9 cellular contexts compared by ENCODE assay signal in the genomic region with DNA sequence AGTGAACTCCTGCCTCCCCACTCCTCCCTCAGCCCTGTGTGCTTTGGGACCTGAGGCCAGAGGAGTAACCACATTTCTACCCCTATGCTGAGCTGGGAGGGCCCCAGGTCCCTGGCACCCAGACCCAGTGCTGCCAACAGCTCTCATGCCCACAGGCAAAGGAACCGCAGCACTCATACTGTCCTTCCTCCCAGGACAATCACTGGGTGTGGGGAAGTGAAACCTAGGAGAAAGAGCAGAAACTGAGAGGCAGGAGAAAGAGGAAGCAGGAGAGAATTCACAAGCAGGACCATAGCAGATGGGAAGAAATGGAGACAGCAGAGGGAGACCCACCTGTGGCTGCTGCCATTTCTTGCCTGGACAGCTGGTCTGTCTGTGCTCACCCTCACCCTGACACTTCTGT. TPM values are rescaled to one million over a fixed set of nuclear protein-coding genes. Genes with fewer than 3 reads are reported as not detected.
DNase-seq lines count a peak whose midpoint lies in the region; ATAC-seq lines count a peak whose summit lies in the region.
"Had no signal": no experiment of that assay in that cellular context is flagged by ENCODE, and none has a peak within 500 bp of the region (broad histone marks: within the 10 kb centered on the region; RNA-seq: fewer than 3 reads in every experiment).

No MANE protein-coding gene starts in this region.

- DNase-seq in CD4-positive, CD25-positive, alpha-beta regulatory T cell, result no peak
- DNase-seq in Kasumi-1 (lab: John Stamatoyannopoulos, UW) (peak; percentile 54 to 62), inferior parietal cortex (ENCODE audit: extremely low spot score) (no peak), NCI-H1436 (lab: John Stamatoyannopoulos, UW) (no peak), NCI-H526 (lab: John Stamatoyannopoulos, UW) (no peak)
- DNase-seq in activated naive CD8-positive, alpha-beta T cell treated with anti-CD3 and anti-CD28 coated beads, Interleukin-2, amount 50 U/mL, for 24 hours, result no peak
- DNase-seq: NCI-H524 had no signal

- peak overlapping the region; percentile 79 to 88 (median 88) for H3K4me3 Mint-ChIP-seq in CD4-positive, CD25-positive, alpha-beta regulatory T cell
- H3K4me3 Mint-ChIP-seq in activated naive CD8-positive, alpha-beta T cell treated with anti-CD3 and anti-CD28 coated beads, Interleukin-2, amount 50 U/mL, for 24 hours, result peak overlapping the region; percentile 75

- H3K27ac Mint-ChIP-seq in CD4-positive, CD25-positive, alpha-beta regulatory T cell, result peak overlapping the region; percentile 69 to 96 (median 96)
- peak overlapping the region; percentile 96 for H3K27ac Mint-ChIP-seq in activated naive CD8-positive, alpha-beta T cell treated with anti-CD3 and anti-CD28 coated beads, Interleukin-2, amount 50 U/mL, for 24 hours

- H3K9me3 Mint-ChIP-seq in CD4-positive, CD25-positive, alpha-beta regulatory T cell, result peaks cover 0 to 2% (median 0%) of the 10 kb centered on the region in 7 donors
- no peaks in the 10 kb centered on the region for H3K9me3 Mint-ChIP-seq in activated naive CD8-positive, alpha-beta T cell treated with anti-CD3 and anti-CD28 coated beads, Interleukin-2, amount 50 U/mL, for 24 hours

- ATAC-seq in CD4-positive, CD25-positive, alpha-beta regulatory T cell (ENCODE audit: low read depth in 2 of 2), result no peak
- ATAC-seq in activated naive CD8-positive, alpha-beta T cell treated with anti-CD3 and anti-CD28 coated beads, Interleukin-2, amount 50 U/mL, for 24 hours, result no peak
- ATAC-seq in GM21447 (IDR thresholded peaks at IDR 0.05; ENCODE audit: unreplicated experiment), result no peak

- H3K4me1 Mint-ChIP-seq in CD4-positive, CD25-positive, alpha-beta regulatory T cell, result peaks cover 19 to 68% (median 43%) of the 10 kb centered on the region in 4 donors
- H3K4me1 Mint-ChIP-seq in activated naive CD8-positive, alpha-beta T cell treated with anti-CD3 and anti-CD28 coated beads, Interleukin-2, amount 50 U/mL, for 24 hours, result peaks cover 68% of the 10 kb centered on the region

- peaks cover 4% of the 10 kb centered on the region for H3K27me3 Mint-ChIP-seq in CD4-positive, CD25-positive, alpha-beta regulatory T cell
- H3K27me3 Mint-ChIP-seq in activated naive CD8-positive, alpha-beta T cell treated with anti-CD3 and anti-CD28 coated beads, Interleukin-2, amount 50 U/mL, for 24 hours, result no peaks in the 10 kb centered on the region

- H3K9me3 ChIP-seq in CD4-positive, CD25-positive, alpha-beta regulatory T cell (ENCODE audit: control insufficient read depth in 2 of 2, low read length in 2 of 2), result no peaks in the 10 kb centered on the region
- no peaks in the 10 kb centered on the region for H3K9me3 ChIP-seq in mucosa of stomach (ENCODE audit: control insufficient read depth, low read length)

- peak overlapping the region; percentile 85 for H3K27ac ChIP-seq in CD4-positive, CD25-positive, alpha-beta regulatory T cell (ENCODE audit: insufficient read depth, low read length, poor library complexity, severe bottlenecking)

- H3K4me1 ChIP-seq in CD4-positive, CD25-positive, alpha-beta regulatory T cell (ENCODE audit: control insufficient read depth, insufficient read depth, low read length, poor library complexity, severe bottlenecking), result peaks cover 54% of the 10 kb centered on the region
- H3K4me1 ChIP-seq in mucosa of stomach (ENCODE audit: control insufficient read depth, insufficient read depth, low read length), result peaks cover 60% of the 10 kb centered on the region

- H3K27me3 ChIP-seq in CD4-positive, CD25-positive, alpha-beta regulatory T cell (ENCODE audit: control insufficient read depth, insufficient read depth, low read length), result no peaks in the 10 kb centered on the region
- peaks cover 9% of the 10 kb centered on the region for H3K27me3 ChIP-seq in mucosa of stomach (ENCODE audit: control insufficient read depth, insufficient read depth, low read length)

- H3K36me3 ChIP-seq in CD4-positive, CD25-positive, alpha-beta regulatory T cell (ENCODE audit: control insufficient read depth, insufficient read depth, low read length), result peaks cover 39% of the 10 kb centered on the region
- H3K36me3 ChIP-seq in mucosa of stomach (ENCODE audit: control insufficient read depth, insufficient read depth, low read length), result no peaks in the 10 kb centered on the region

- no peak overlapping the region for H3K9ac ChIP-seq in mucosa of stomach (ENCODE audit: low read length)

- H3K36me3 Mint-ChIP-seq in CD4-positive, CD25-positive, alpha-beta regulatory T cell, result peaks cover 25% of the 10 kb centered on the region
- peaks cover 49% of the 10 kb centered on the region for H3K36me3 Mint-ChIP-seq in activated naive CD8-positive, alpha-beta T cell treated with anti-CD3 and anti-CD28 coated beads, Interleukin-2, amount 50 U/mL, for 24 hours (ENCODE audit: low read depth)

- peak overlapping the region; percentile 68 for H3K4me3 ChIP-seq in CD4-positive, CD25-positive, alpha-beta regulatory T cell (ENCODE audit: low read depth, low read length)
- H3K4me3 ChIP-seq in mucosa of stomach (ENCODE audit: low read length), result peak overlapping the region; percentile 20

RNA-seq across cellular contexts. Expression of gene CCDC97, which starts 18.8 kb away (rescaled TPM):
- total RNA-seq in CD4-positive, CD25-positive, alpha-beta regulatory T cell, result 43.7 TPM
- polyA plus RNA-seq in CD4-positive, CD25-positive, alpha-beta regulatory T cell, result 10 to 100 TPM; 17.7 to 21.8 (median 19.6) TPM

RNA-seq across cellular contexts. Expression of gene TGFB1, which starts 24.9 kb away (rescaled TPM):
- total RNA-seq in CD4-positive, CD25-positive, alpha-beta regulatory T cell, result 414 TPM
- polyA plus RNA-seq in CD4-positive, CD25-positive, alpha-beta regulatory T cell, result 10 to 100 TPM; 31.6 to 51.8 (median 46.9) TPM

RNA-seq across cellular contexts. Expression of gene B9D2, which starts 35.1 kb away (rescaled TPM):
- 22.3 TPM for total RNA-seq in CD4-positive, CD25-positive, alpha-beta regulatory T cell
- polyA plus RNA-seq in CD4-positive, CD25-positive, alpha-beta regulatory T cell, result 10 to 100 TPM; 23.9 to 28.4 (median 24.3) TPM

RNA-seq across cellular contexts. Expression of gene TMEM91, which starts 47.5 kb away (rescaled TPM):
- total RNA-seq in CD4-positive, CD25-positive, alpha-beta regulatory T cell, result 12.4 TPM
- polyA plus RNA-seq in CD4-positive, CD25-positive, alpha-beta regulatory T cell, result 1 to 10 TPM; 2.0 to 7.5 (median 4.0) TPM

Comparison
In these comparisons a context has a peak if more than half of its experiments do, and no peak if none do; other contexts are left out.
1. DNase-seq: peak in Kasumi-1 (2 of 2); none in CD4-positive, CD25-positive, alpha-beta regulatory T cell (0 of 3), activated naive CD8-positive, alpha-beta T cell treated with anti-CD3 and anti-CD28 coated beads, Interleukin-2, amount 50 U/mL, for 24 hours (single experiment), inferior parietal cortex (single experiment), NCI-H1436 (single experiment) and NCI-H526 (0 of 2).